In genomic region chr5:96338089-96338488, GRCh38 we compare ENCODE assay signal across 11 cellular contexts.
DNase-seq lines count a peak whose midpoint lies in the region; ATAC-seq and TF ChIP-seq lines count a peak whose summit lies in the region.
"Had no signal": no experiment of that assay in that cellular context is flagged by ENCODE, and none has a peak within 500 bp of the region (broad histone marks: within the 10 kb centered on the region; RNA-seq: fewer than 3 reads in every experiment).

No MANE protein-coding gene starts in this region.

- H3K36me3 ChIP-seq in lower lobe of right lung = no peaks in the 10 kb centered on the region
- no peaks in the 10 kb centered on the region for H3K36me3 ChIP-seq in endodermal cell (ENCODE audit: control insufficient read depth, insufficient read depth, low read length)
- H3K36me3 ChIP-seq: HAP-1 had no signal

- no peak for DNase-seq in lower lobe of right lung
- no peak for DNase-seq in endodermal cell
- no peak for DNase-seq in NCI-H1930 (lab: John Stamatoyannopoulos, UW)
- DNase-seq in NCI-H2196 treated with DMSO at 0.1 percent for 48 hours (lab: John Stamatoyannopoulos, UW; ENCODE audit: unreplicated experiment) = no peak
- DNase-seq in substantia nigra (lab: John Stamatoyannopoulos, UW) = no peak
- DNase-seq: CD8-positive, alpha-beta T cell had no signal

- peaks cover 15% of the 10 kb centered on the region for H3K4me1 Mint-ChIP-seq in endodermal cell
- H3K4me1 Mint-ChIP-seq: activated T-helper 17 cell treated with anti-CD3 and anti-CD28 coated beads, Interleukin-2, amount 50 U/mL, for 72 hours had no signal

- TF ChIP-seq CTCF in lower lobe of right lung (IDR thresholded peaks at IDR 0.05) = no peak
- TF ChIP-seq CTCF in endodermal cell (conservative IDR thresholded peaks at IDR 0.05) = no peak

- no peak overlapping the region for H3K27ac Mint-ChIP-seq in endodermal cell
- H3K27ac Mint-ChIP-seq: activated T-helper 17 cell treated with anti-CD3 and anti-CD28 coated beads, Interleukin-2, amount 50 U/mL, for 72 hours; CD8-positive, alpha-beta T cell had no signal

- H3K27ac ChIP-seq in lower lobe of right lung (peak overlapping the region; percentile 26), endodermal cell (ENCODE audit: low read depth, low read length) (no peak overlapping the region), substantia nigra (ENCODE audit: low read depth, low read length, poor library complexity, severe bottlenecking) (no peak overlapping the region)

- no peak overlapping the region for H3K4me3 Mint-ChIP-seq in endodermal cell
- H3K4me3 Mint-ChIP-seq: activated T-helper 17 cell treated with anti-CD3 and anti-CD28 coated beads, Interleukin-2, amount 50 U/mL, for 72 hours; CD8-positive, alpha-beta T cell had no signal

- intact Hi-C loops in lower lobe of right lung (cut with DNase I) = loop anchor here (5.0 kb wide), 1 partner anchor 481 kb away; no protein-coding TSS in a partner anchor

- H3K9me3 ChIP-seq in lower lobe of right lung = no peaks in the 10 kb centered on the region
- no peaks in the 10 kb centered on the region for H3K9me3 ChIP-seq in endodermal cell (ENCODE audit: control insufficient read depth, low read length)
- H3K9me3 ChIP-seq: HAP-1 had no signal

- TF ChIP-seq POLR2A in GM18505 (IDR thresholded peaks at IDR 0.05; ENCODE audit: borderline replicate concordance, extremely low read depth, insufficient read depth, insufficient read length) = no peak

- 92% methylated on average over 2 of the region's 2 CpGs for WGBS in endodermal cell (ENCODE audit: insufficient coverage in 1 of 2, insufficient read length in 1 of 2), 2 experiments

- no peaks in the 10 kb centered on the region for H3K27me3 Mint-ChIP-seq in endodermal cell (ENCODE audit: insufficient read depth)

- peaks cover 33% of the 10 kb centered on the region for H3K4me1 ChIP-seq in lower lobe of right lung
- peaks cover 7% of the 10 kb centered on the region for H3K4me1 ChIP-seq in endodermal cell (ENCODE audit: control insufficient read depth, insufficient read depth, low read length)

- H3K4me3 ChIP-seq in lower lobe of right lung (no peak overlapping the region), endodermal cell (ENCODE audit: low read length) (no peak overlapping the region)
- H3K4me3 ChIP-seq: HAP-1 had no signal

- H3K9ac ChIP-seq in endodermal cell (ENCODE audit: extremely low read depth, low read length, poor library complexity, severe bottlenecking) = no peak overlapping the region

- no peaks in the 10 kb centered on the region for H3K36me3 Mint-ChIP-seq in endodermal cell (ENCODE audit: low read depth)
- H3K36me3 Mint-ChIP-seq: CD8-positive, alpha-beta T cell had no signal

- H3K9me3 Mint-ChIP-seq in endodermal cell = no peaks in the 10 kb centered on the region
- H3K9me3 Mint-ChIP-seq: activated T-helper 17 cell treated with anti-CD3 and anti-CD28 coated beads, Interleukin-2, amount 50 U/mL, for 72 hours; CD8-positive, alpha-beta T cell had no signal

- ATAC-seq in GM18505 (IDR thresholded peaks at IDR 0.05; ENCODE audit: unreplicated experiment) = peak; percentile 52
- ATAC-seq in GM21447 (IDR thresholded peaks at IDR 0.05; ENCODE audit: unreplicated experiment) = peak; percentile 63
- ATAC-seq in HG03354 (IDR thresholded peaks at IDR 0.05; ENCODE audit: poor library complexity, severe bottlenecking, unreplicated experiment) = peak; percentile 54
- no peak for ATAC-seq in lower lobe of right lung
- ATAC-seq: activated T-helper 17 cell treated with anti-CD3 and anti-CD28 coated beads, Interleukin-2, amount 50 U/mL, for 72 hours; CD8-positive, alpha-beta T cell had no signal

- H3K27me3 ChIP-seq in lower lobe of right lung (ENCODE audit: low read depth) (no peaks in the 10 kb centered on the region), endodermal cell (ENCODE audit: control insufficient read depth, insufficient read depth, low read length, poor library complexity, severe bottlenecking) (no peaks in the 10 kb centered on the region)

Comparison
In these comparisons a context has a peak if more than half of its experiments do, and no peak if none do; other contexts are left out.
1. ATAC-seq: peak in GM18505 (single experiment), GM21447 (single experiment) and HG03354 (single experiment); none in lower lobe of right lung (0 of 2).